ENCODE assay signal across 7 cellular contexts in genomic region chr20:51767867-51768758, GRCh38. TPM values are rescaled to one million over a fixed set of nuclear protein-coding genes. Genes with fewer than 3 reads are reported as not detected.
A peak's percentile ranks its signal among the peaks of the same experiment; 100 is the strongest.
DNase-seq lines count a peak whose midpoint lies in the region; FAIRE-seq and TF ChIP-seq lines count a peak whose summit lies in the region.

Gene ATP9A, minus strand, starts transcription at chr20:51768390. Its CDS starts 21 bp downstream, at chr20:51768369.

- H3K4me1 ChIP-seq in endothelial cell of umbilical vein (ENCODE audit: control insufficient read depth, extremely low read depth, insufficient read depth, low read length) = no peaks in the 10 kb centered on the region
- peaks cover 0 to 4% of the 10 kb centered on the region in 2 donors for H3K4me1 ChIP-seq in thyroid gland

- TF ChIP-seq CTCF in GM20000 (IDR thresholded peaks at IDR 0.05; ENCODE audit: extremely low read depth, missing control alignments) (no peak), RWPE1 (conservative IDR thresholded peaks at IDR 0.05; ENCODE audit: low read depth) (no peak; the same call in 1 of the 2 replicates), endothelial cell of umbilical vein (IDR thresholded peaks at IDR 0.05; ENCODE audit: extremely low read depth in 1 of 2, insufficient read depth in 1 of 2, low read depth in 1 of 2, low read length in 2 of 2) (no peak), thyroid gland (IDR thresholded peaks at IDR 0.05) (no peak)

- POLR2A ChIA-PET in RWPE1 (lab: Yijun Ruan, JAX; ENCODE audit: low non-redundant PET) (no interaction called here), endothelial cell of umbilical vein (lab: Charles Lee) (no interaction called here)

- H3K4me3 ChIP-seq in endothelial cell of umbilical vein (replicated peaks in 1 of 3; ENCODE audit: insufficient read depth in 1 of 3, low read depth in 1 of 3, low read length in 3 of 3) (peak within 1 kb of the TSS; percentile 51 to 88 (median 86)), thyroid gland (replicated peaks in 1 of 3) (peak within 1 kb of the TSS; percentile 76 to 96 (median 79))

- H4K20me1 ChIP-seq in endothelial cell of umbilical vein (replicated peaks; ENCODE audit: control insufficient read depth, extremely low read depth, insufficient read depth, low read length) = no peaks in the 10 kb centered on the region

- H3K4me2 ChIP-seq in endothelial cell of umbilical vein (ENCODE audit: insufficient read depth, low read length) = peak within 1 kb of the TSS; percentile 85

- peak; percentile 46 for FAIRE-seq in endothelial cell of umbilical vein (lab: Jason Lieb, UNC)

- intact Hi-C loops in endothelial cell of umbilical vein (cut with micrococcal nuclease) (loop anchor here (2.0 to 10.0 kb wide), 5 partner anchors 15 to 403 kb away; no protein-coding TSS in a partner anchor), thyroid gland (cut with DNase I) (no loop called here)

- H2AFZ ChIP-seq in endothelial cell of umbilical vein (ENCODE audit: low read depth, low read length) = peak within 1 kb of the TSS; percentile 65

- peaks cover 3% of the 10 kb centered on the region for H3K79me2 ChIP-seq in endothelial cell of umbilical vein (ENCODE audit: control insufficient read depth, insufficient read depth, low read length)

- dilution Hi-C loops in endothelial cell of umbilical vein (cut with MboI; ENCODE audit: extremely low pct_ligation_motif_present, low sequenced_read_pairs) = no loop called here

- WGBS in thyroid gland, 2 donors = 1 to 2% methylated on average over 13 to 16 of the region's 131 CpGs

- no peak for TF ChIP-seq POLR2A in endothelial cell of umbilical vein (IDR thresholded peaks at IDR 0.05; ENCODE audit: low read depth, low read length)
- TF ChIP-seq POLR2A in thyroid gland (IDR thresholded peaks at IDR 0.05) = peak in 1 of 2 donors; percentile 55

- H3K27ac ChIP-seq in RWPE1 (no peak within 1 kb of the TSS), endothelial cell of umbilical vein (ENCODE audit: insufficient read depth, low read depth, low read length) (peak within 1 kb of the TSS; percentile 55), thyroid gland (peak within 1 kb of the TSS; percentile 85 to 90 (median 86))

- DNase-seq in GM20000 (ENCODE audit: low spot score) = peak; percentile 41
- peak; percentile 44 for DNase-seq in RWPE1 (ENCODE audit: low spot score)
- DNase-seq in endothelial cell of umbilical vein (ENCODE audit: low read depth, low spot score) = no peak
- DNase-seq in mesenteric fat pad (ENCODE audit: low spot score) = no peak
- peak; percentile 45 to 48 for DNase-seq in thyroid gland
- no peak for DNase-seq in activated effector memory CD4-positive, alpha-beta T cell treated with Interleukin-2 at 50 U/mL for 16 hours
- DNase-seq in superior temporal gyrus (ENCODE audit: extremely low spot score) = no peak

- H3K27me3 ChIP-seq in endothelial cell of umbilical vein (ENCODE audit: control insufficient read depth in 2 of 2, insufficient read depth in 2 of 2, low read length in 2 of 2) = no peaks in the 10 kb centered on the region
- no peaks in the 10 kb centered on the region for H3K27me3 ChIP-seq in thyroid gland

- peak within 1 kb of the TSS; percentile 88 for H3K9ac ChIP-seq in endothelial cell of umbilical vein (replicated peaks; ENCODE audit: extremely low read depth, insufficient read depth, low read length)

- H3K9me3 ChIP-seq in endothelial cell of umbilical vein (replicated peaks; ENCODE audit: control insufficient read depth, insufficient read depth, low read length) = no peaks in the 10 kb centered on the region
- no peaks in the 10 kb centered on the region for H3K9me3 ChIP-seq in thyroid gland

- H3K36me3 ChIP-seq in endothelial cell of umbilical vein (ENCODE audit: control insufficient read depth in 2 of 2, extremely low read depth in 1 of 2, insufficient read depth in 2 of 2, low read length in 2 of 2) = no peaks in the 10 kb centered on the region
- H3K36me3 ChIP-seq in thyroid gland = no peaks in the 10 kb centered on the region

- TSS peak; percentile 13 for BruUV-seq in endothelial cell of umbilical vein (replicated peaks; lab: Mats Ljungman, UMichigan)

- CTCF ChIA-PET in RWPE1 (lab: Yijun Ruan, JAX) (interaction anchor here (0.6 to 1.4 kb wide), 6 partner anchors 8 to 316 kb away, joined by 3 to 7 read pairs (median 3); no protein-coding TSS in a partner anchor), endothelial cell of umbilical vein (lab: Charles Lee) (interaction anchor here (0.7 to 1.5 kb wide), 5 partner anchors 16 to 217 kb away, joined by 3 to 4 read pairs (median 3); no protein-coding TSS in a partner anchor)

- no peaks in the 10 kb centered on the region for H3K9me1 ChIP-seq in endothelial cell of umbilical vein (replicated peaks; ENCODE audit: control insufficient read depth, extremely low read depth, insufficient read depth, low read length)

TF ChIP-seq in endothelial cell of umbilical vein, 7 proteins besides CTCF, POLR2A, EP300 and RAD21:
- TF ChIP-seq JUN (IDR thresholded peaks at IDR 0.05; ENCODE audit: borderline replicate concordance, insufficient read depth, insufficient read length, low read depth) (no peak), EZH2 (IDR thresholded peaks at IDR 0.05; ENCODE audit: borderline replicate concordance, low read depth, low read length, severe bottlenecking) (no peak), MYC (IDR thresholded peaks at IDR 0.05; ENCODE audit: low read depth, low read length) (no peak), MAX (IDR thresholded peaks at IDR 0.05; ENCODE audit: insufficient read depth, insufficient read length) (no peak), FOS (IDR thresholded peaks at IDR 0.05; ENCODE audit: borderline replicate concordance, insufficient read depth, low read length) (no peak), GATA2 (IDR thresholded peaks at IDR 0.05; ENCODE audit: insufficient read depth, insufficient read length, low read depth, low read length) (no peak), POLR2AphosphoS5 (IDR thresholded peaks at IDR 0.05; ENCODE audit: insufficient read depth, low read depth, low read length) (no peak)

RNA-seq across cellular contexts. Expression of gene ATP9A, which starts in this region (rescaled TPM):
- total RNA-seq in endothelial cell of umbilical vein = 35.2 and 41.5 TPM in 2 replicates
- polyA plus RNA-seq in endothelial cell of umbilical vein = 18.5 and 20.9 TPM in 2 replicates
- polyA plus RNA-seq in endothelial cell of umbilical vein (2011; cell fraction: cytosol; rRNA removed) = 16.6 and 17.8 TPM in 2 replicates
- polyA plus RNA-seq in endothelial cell of umbilical vein (2011; cell fraction: nucleus; rRNA removed) = 25.9 and 26.1 TPM in 2 replicates
- polyA plus RNA-seq in endothelial cell of umbilical vein (2012) = 21.5 and 23.6 TPM in 2 replicates
- polyA minus RNA-seq in endothelial cell of umbilical vein = 85.7 and 89.7 TPM in 2 replicates
- 12.4 TPM for polyA minus RNA-seq in endothelial cell of umbilical vein (2011; cell fraction: cytosol; rRNA and poly(A)+ RNA removed)
- polyA minus RNA-seq in endothelial cell of umbilical vein (2011; cell fraction: nucleus; rRNA and poly(A)+ RNA removed) = 29.2 and 31.2 TPM in 2 replicates
- 109 TPM for total RNA-seq in mesenteric fat pad
- 10 to 100 TPM; 52.5 to 72.8 (median 61.7) TPM for total RNA-seq in thyroid gland

Comparison
In these comparisons a context has a peak if more than half of its experiments do, and no peak if none do; other contexts are left out.
1. DNase-seq: peak in GM20000 (single experiment), RWPE1 (single experiment) and thyroid gland (2 of 2); none in endothelial cell of umbilical vein (single experiment), mesenteric fat pad (single experiment), activated effector memory CD4-positive, alpha-beta T cell treated with Interleukin-2 at 50 U/mL for 16 hours (single experiment) and superior temporal gyrus (single experiment).